ENCODE assay signal across 9 cellular contexts in genomic region chr15:89556413-89557262, GRCh38. TPM values are rescaled to one million over a fixed set of nuclear protein-coding genes. Genes with fewer than 3 reads are reported as not detected.
DNase-seq lines count a peak whose midpoint lies in the region; ATAC-seq, FAIRE-seq and TF ChIP-seq lines count a peak whose summit lies in the region.
"Had no signal": no experiment of that assay in that cellular context is flagged by ENCODE, and none has a peak within 500 bp of the region (broad histone marks: within the 10 kb centered on the region; RNA-seq: fewer than 3 reads in every experiment).

No MANE protein-coding gene starts in this region.

- CTCF ChIA-PET in endothelial cell of umbilical vein (lab: Charles Lee), result interaction anchor here (2.1 kb wide), 1 partner anchor 198 kb away, joined by 17 read pairs; no protein-coding TSS in a partner anchor

- intact Hi-C loops in endothelial cell of umbilical vein (cut with micrococcal nuclease), result loop anchor here (1.0 to 5.0 kb wide), 3 partner anchors 61 to 199 kb away; no protein-coding TSS in a partner anchor
- intact Hi-C loops in thyroid gland (cut with DNase I), result no loop called here

- DNase-seq in CD1c-positive myeloid dendritic cell (ENCODE audit: extremely low spot score) (peak; percentile 79), H4 (ENCODE audit: low spot score) (peak; percentile 60), NCI-H226 (peak; percentile 41), endothelial cell of umbilical vein (ENCODE audit: low read depth, low spot score) (peak; percentile 82), middle frontal gyrus (ENCODE audit: extremely low spot score, low spot score) (peak; percentile 12), thyroid gland (peak; percentile 45)
- peak; percentile 42 for DNase-seq in activated CD4-positive, alpha-beta T cell treated with anti-CD3 and anti-CD28 coated beads for 48 hours

- no peak for TF ChIP-seq POLR2A in endothelial cell of umbilical vein (IDR thresholded peaks at IDR 0.05; ENCODE audit: low read depth, low read length)
- no peak for TF ChIP-seq POLR2A in thyroid gland (IDR thresholded peaks at IDR 0.05)

- POLR2A ChIA-PET in endothelial cell of umbilical vein (lab: Charles Lee), result no interaction called here

- H3K9me3 ChIP-seq in endothelial cell of umbilical vein (replicated peaks; ENCODE audit: control insufficient read depth, insufficient read depth, low read length), result no peaks in the 10 kb centered on the region
- no peaks in the 10 kb centered on the region for H3K9me3 ChIP-seq in thyroid gland

- ATAC-seq in GM19452 (IDR thresholded peaks at IDR 0.05; ENCODE audit: unreplicated experiment), result no peak

- TF ChIP-seq CTCF in endothelial cell of umbilical vein (IDR thresholded peaks at IDR 0.05; ENCODE audit: extremely low read depth in 1 of 2, insufficient read depth in 1 of 2, low read depth in 1 of 2, low read length in 2 of 2), result peak; percentile 61 to 71
- TF ChIP-seq CTCF in thyroid gland (IDR thresholded peaks at IDR 0.05), result peak in 5 of 6 experiments; percentile 39 to 75 (median 50)

- no peaks in the 10 kb centered on the region for H3K79me2 ChIP-seq in endothelial cell of umbilical vein (ENCODE audit: control insufficient read depth, insufficient read depth, low read length)

- peak; percentile 92 for FAIRE-seq in endothelial cell of umbilical vein (lab: Jason Lieb, UNC)

- H3K4me1 ChIP-seq in endothelial cell of umbilical vein (ENCODE audit: control insufficient read depth, extremely low read depth, insufficient read depth, low read length) (no peaks in the 10 kb centered on the region), thyroid gland (no peaks in the 10 kb centered on the region)

- 43 to 45% methylated on average over 9 of the region's 9 CpGs for WGBS in thyroid gland, 2 donors

- H4K20me1 ChIP-seq in endothelial cell of umbilical vein (replicated peaks; ENCODE audit: control insufficient read depth, extremely low read depth, insufficient read depth, low read length), result no peaks in the 10 kb centered on the region

- H3K36me3 ChIP-seq in endothelial cell of umbilical vein (ENCODE audit: control insufficient read depth in 2 of 2, extremely low read depth in 1 of 2, insufficient read depth in 2 of 2, low read length in 2 of 2), result no peaks in the 10 kb centered on the region
- H3K36me3 ChIP-seq in thyroid gland, result no peaks in the 10 kb centered on the region

- H3K4me2 ChIP-seq in endothelial cell of umbilical vein (ENCODE audit: insufficient read depth, low read length), result no peak overlapping the region

- H3K9ac ChIP-seq in endothelial cell of umbilical vein (replicated peaks; ENCODE audit: extremely low read depth, insufficient read depth, low read length), result no peak overlapping the region

- H3K27me3 ChIP-seq in endothelial cell of umbilical vein (ENCODE audit: control insufficient read depth in 2 of 2, insufficient read depth in 2 of 2, low read length in 2 of 2) (peaks cover 4 to 14% of the 10 kb centered on the region in 2 experiments), thyroid gland (no peaks in the 10 kb centered on the region)

- H3K27ac ChIP-seq in endothelial cell of umbilical vein (ENCODE audit: insufficient read depth, low read depth, low read length), result no peak overlapping the region
- H3K27ac ChIP-seq in thyroid gland, result no peak overlapping the region

- dilution Hi-C loops in endothelial cell of umbilical vein (cut with MboI; ENCODE audit: extremely low pct_ligation_motif_present, low sequenced_read_pairs), result no loop called here

- no peak overlapping the region for H2AFZ ChIP-seq in endothelial cell of umbilical vein (ENCODE audit: low read depth, low read length)

- BruUV-seq in endothelial cell of umbilical vein (replicated peaks; lab: Mats Ljungman, UMichigan), result no TSS peak

- H3K9me1 ChIP-seq in endothelial cell of umbilical vein (replicated peaks; ENCODE audit: control insufficient read depth, extremely low read depth, insufficient read depth, low read length), result no peaks in the 10 kb centered on the region

- H3K4me3 ChIP-seq in endothelial cell of umbilical vein (replicated peaks in 1 of 3; ENCODE audit: insufficient read depth in 1 of 3, low read depth in 1 of 3, low read length in 3 of 3) (no peak overlapping the region), thyroid gland (replicated peaks in 1 of 3) (no peak overlapping the region)

TF ChIP-seq in endothelial cell of umbilical vein, 7 proteins besides CTCF, POLR2A, EP300 and RAD21:
- no peak for TF ChIP-seq MAX (IDR thresholded peaks at IDR 0.05; ENCODE audit: insufficient read depth, insufficient read length)
- no peak for TF ChIP-seq JUN (IDR thresholded peaks at IDR 0.05; ENCODE audit: borderline replicate concordance, insufficient read depth, insufficient read length, low read depth)
- TF ChIP-seq MYC (IDR thresholded peaks at IDR 0.05; ENCODE audit: low read depth, low read length), result no peak
- no peak for TF ChIP-seq EZH2 (IDR thresholded peaks at IDR 0.05; ENCODE audit: borderline replicate concordance, low read depth, low read length, severe bottlenecking)
- no peak for TF ChIP-seq GATA2 (IDR thresholded peaks at IDR 0.05; ENCODE audit: insufficient read depth, insufficient read length, low read depth, low read length)
- TF ChIP-seq POLR2AphosphoS5 (IDR thresholded peaks at IDR 0.05; ENCODE audit: insufficient read depth, low read depth, low read length), result no peak
- TF ChIP-seq FOS (IDR thresholded peaks at IDR 0.05; ENCODE audit: borderline replicate concordance, insufficient read depth, low read length), result no peak

RNA-seq across cellular contexts. Expression of gene TICRR, which starts 18.6 kb away (rescaled TPM):
- total RNA-seq in H4 (2014; rRNA removed; shearing (Covaris generic)), result 5.1 and 5.3 TPM in 2 replicates
- 19.4 and 20.5 TPM in 2 replicates for total RNA-seq in endothelial cell of umbilical vein
- polyA plus RNA-seq in endothelial cell of umbilical vein, result 4.8 and 4.9 TPM in 2 replicates
- 4.3 and 4.6 TPM in 2 replicates for polyA plus RNA-seq in endothelial cell of umbilical vein (2011; cell fraction: cytosol; rRNA removed)
- 14.2 and 18.7 TPM in 2 replicates for polyA plus RNA-seq in endothelial cell of umbilical vein (2011; cell fraction: nucleus; rRNA removed)
- polyA plus RNA-seq in endothelial cell of umbilical vein (2012), result 3.5 and 5.5 TPM in 2 replicates
- polyA minus RNA-seq in endothelial cell of umbilical vein, result 12.8 and 13.3 TPM in 2 replicates
- polyA minus RNA-seq in endothelial cell of umbilical vein (2011; cell fraction: cytosol; rRNA and poly(A)+ RNA removed), result 23.1 TPM
- 12.7 and 16.9 TPM in 2 replicates for polyA minus RNA-seq in endothelial cell of umbilical vein (2011; cell fraction: nucleus; rRNA and poly(A)+ RNA removed)
- total RNA-seq in thyroid gland, result under 1 TPM in 2 of 4 donors, not detected in 2; under 0.01 to 0.21 TPM
- polyA plus RNA-seq: IgD-negative memory B cell had no signal

Comparison
In these comparisons a context has a peak if more than half of its experiments do, and no peak if none do; other contexts are left out.
1. DNase-seq: peak in every context shown above with its lines; median percentile 82 in endothelial cell of umbilical vein; 79 in CD1c-positive myeloid dendritic cell; 60 in H4; 45 in thyroid gland; 42 in activated CD4-positive, alpha-beta T cell treated with anti-CD3 and anti-CD28 coated beads for 48 hours; 41 in NCI-H226; 12 in middle frontal gyrus.